In the genomic region with DNA sequence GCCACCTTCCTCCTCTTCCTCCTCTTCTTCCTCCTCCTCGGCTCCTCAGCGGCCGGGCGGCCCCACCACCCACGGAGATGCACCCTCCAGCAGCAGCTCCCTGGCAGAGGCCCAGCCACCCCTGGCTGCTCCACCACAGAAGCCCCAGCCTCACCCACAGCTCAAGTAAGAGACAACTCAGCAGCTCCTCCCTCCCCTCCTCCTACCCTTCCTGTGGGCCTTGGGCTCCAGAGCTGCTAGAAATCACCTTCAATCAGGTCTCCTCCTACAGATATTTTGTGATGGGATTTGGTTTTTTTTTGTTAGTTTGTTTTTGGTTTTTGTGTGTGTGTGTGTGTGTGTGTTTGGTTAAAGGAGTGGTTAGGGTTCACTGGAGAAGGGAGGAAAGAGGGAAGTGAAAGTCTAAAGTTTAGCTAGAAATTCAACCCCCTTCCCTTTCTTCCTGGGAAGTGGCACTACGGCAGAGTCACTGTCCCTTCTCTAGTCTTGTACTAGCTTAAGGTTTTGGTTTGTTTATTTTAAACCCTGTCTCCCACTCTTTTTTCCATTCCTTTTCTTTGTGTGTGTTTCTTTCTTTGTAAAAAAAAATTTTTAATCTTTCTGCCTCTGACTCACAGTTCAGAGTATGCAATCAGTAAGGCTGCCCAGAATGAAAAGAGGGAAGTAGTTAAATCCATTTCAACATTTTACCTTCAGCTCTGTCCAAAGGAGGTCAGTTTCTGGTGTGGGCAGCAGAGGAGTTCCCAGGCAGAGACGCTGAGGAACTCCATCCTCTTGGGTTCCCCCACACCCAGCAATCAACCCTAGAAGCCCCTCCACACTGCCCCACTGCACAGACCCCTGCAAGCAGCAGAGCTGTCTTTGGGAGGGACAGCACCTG, we compare ENCODE assay signal across 7 cellular contexts. TPM values are rescaled to one million over a fixed set of nuclear protein-coding genes. Genes with fewer than 3 reads are reported as not detected.
DNase-seq lines count a peak whose midpoint lies in the region; ATAC-seq and TF ChIP-seq lines count a peak whose summit lies in the region.

No MANE protein-coding gene starts in this region.

- peaks cover 49% of the 10 kb centered on the region for H3K4me1 Mint-ChIP-seq in nephron progenitor cell

- peak; percentile 77 for ATAC-seq in HG02981 (IDR thresholded peaks at IDR 0.05; ENCODE audit: unreplicated experiment)
- ATAC-seq in aorta (ENCODE audit: low FRiP score), result peak; percentile 77

- in situ Hi-C loops in GM18951 (cut with MboI; ENCODE audit: low sequenced_read_pairs, unreplicated experiment), result no loop called here

- TF ChIP-seq POLR2A in GM18951 (IDR thresholded peaks at IDR 0.05; ENCODE audit: extremely low read depth, insufficient read depth, insufficient read length), result peak; percentile 38

- DNase-seq in SK-N-MC (ENCODE audit: low read depth, low spot score) (peak; percentile 1), coronary artery (ENCODE audit: low spot score) (no peak), nephron progenitor cell (no peak), aorta (peak; percentile 62 to 80), NCI-H82 treated with DMSO at 0.1 percent for 48 hours (lab: John Stamatoyannopoulos, UW; ENCODE audit: unreplicated experiment) (no peak)

- H3K27me3 ChIP-seq in aorta (ENCODE audit: control insufficient read depth in 1 of 2, insufficient read depth in 2 of 2, low read length in 1 of 2), result no peaks in the 10 kb centered on the region

- no peaks in the 10 kb centered on the region for H3K36me3 Mint-ChIP-seq in nephron progenitor cell (ENCODE audit: low read depth)

- WGBS in aorta, 2 donors, result 38 to 45% methylated on average over 7 of the region's 7 CpGs

- no peaks in the 10 kb centered on the region for H3K36me3 ChIP-seq in SK-N-MC (ENCODE audit: insufficient read depth, low read length)
- no peaks in the 10 kb centered on the region for H3K36me3 ChIP-seq in aorta (ENCODE audit: control insufficient read depth in 1 of 2, insufficient read depth in 2 of 2, low read length in 1 of 2)

- H3K4me1 ChIP-seq in aorta (ENCODE audit: control insufficient read depth in 1 of 2, insufficient read depth in 2 of 2, low read length in 2 of 2), result peaks cover 0 to 2% of the 10 kb centered on the region in 2 donors

- H3K4me3 ChIP-seq in SK-N-MC (peak overlapping the region; percentile 58), coronary artery (peak overlapping the region; percentile 51), aorta (ENCODE audit: low read length in 2 of 2) (no peak overlapping the region)

- H3K9ac ChIP-seq in SK-N-MC (ENCODE audit: insufficient read length), result no peak overlapping the region

- H3K27me3 Mint-ChIP-seq in nephron progenitor cell (ENCODE audit: low read depth, poor library complexity), result peaks cover 5% of the 10 kb centered on the region

- no peaks in the 10 kb centered on the region for H3K9me3 Mint-ChIP-seq in nephron progenitor cell

- no peaks in the 10 kb centered on the region for H3K9me3 ChIP-seq in SK-N-MC (ENCODE audit: low read depth, low read length)
- no peaks in the 10 kb centered on the region for H3K9me3 ChIP-seq in aorta (ENCODE audit: control insufficient read depth, low read length)

- intact Hi-C loops in aorta (cut with DNase I), result no loop called here

- peak overlapping the region; percentile 94 for H3K27ac Mint-ChIP-seq in nephron progenitor cell

- TF ChIP-seq CTCF in coronary artery (IDR thresholded peaks at IDR 0.05) (no peak), nephron progenitor cell (IDR thresholded peaks at IDR 0.05) (no peak)

- H3K27ac ChIP-seq in SK-N-MC, result peak overlapping the region; percentile 61
- H3K27ac ChIP-seq in coronary artery, result peak overlapping the region; percentile 83 to 84
- peak overlapping the region; percentile 23 to 87 for H3K27ac ChIP-seq in aorta (ENCODE audit: low read depth in 1 of 2, low read length in 2 of 2)

- H3K4me3 Mint-ChIP-seq in nephron progenitor cell, result peak overlapping the region; percentile 13

RNA-seq across cellular contexts. Expression of a gene that starts 29.0 kb away (rescaled TPM):
- 10 to 100 TPM in 1 of 2 donors, 1 to 10 TPM in 1; 8.3 to 60.1 TPM for total RNA-seq in aorta
- polyA plus RNA-seq in aorta, result 10 to 100 TPM; 32.3 to 80.1 TPM

Comparison
In these comparisons a context has a peak if more than half of its experiments do, and no peak if none do; other contexts are left out.
1. DNase-seq: peak in SK-N-MC (single experiment) and aorta (2 of 2); none in coronary artery (single experiment), nephron progenitor cell (single experiment) and NCI-H82 treated with DMSO at 0.1 percent for 48 hours (single experiment).
2. H3K4me3 ChIP-seq: peak in SK-N-MC (single experiment) and coronary artery (single experiment); none in aorta (0 of 2).
3. Peak in every context shown above with its lines, with median percentiles within 50 percentile points of each other: H3K27ac ChIP-seq.